In the genomic region with DNA sequence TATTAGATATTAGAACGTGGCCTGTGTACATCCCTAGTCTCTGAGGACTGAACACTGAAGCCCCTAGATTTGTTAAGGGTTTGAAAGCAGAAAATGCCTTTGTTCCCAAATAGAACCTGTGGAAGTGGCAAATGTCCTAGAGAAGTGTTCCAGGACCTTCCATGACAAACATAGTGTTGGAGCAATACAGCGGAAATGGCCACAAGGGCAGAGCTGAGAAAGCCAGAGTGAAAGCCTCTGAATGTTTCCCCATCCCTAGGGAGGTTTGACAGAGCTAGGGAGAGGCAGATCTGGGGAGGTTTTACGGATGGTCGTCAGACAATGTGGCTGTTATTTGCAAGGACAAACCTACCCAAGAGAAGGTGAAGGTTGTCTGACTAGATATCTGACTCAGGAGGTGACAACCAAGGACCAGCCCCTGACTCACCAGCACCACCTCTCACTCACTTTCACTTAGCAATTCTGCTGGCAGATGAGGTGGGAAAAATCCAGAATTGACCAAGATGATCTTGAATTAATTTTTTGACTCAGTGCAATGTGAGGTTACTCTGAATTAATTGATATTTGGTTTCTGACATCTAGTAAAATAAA, we compare ENCODE assay signal across 1 cellular context.
TF ChIP-seq lines count a peak whose summit lies in the region.

No MANE protein-coding gene starts in this region.

TF ChIP-seq in HepG2, 621 proteins besides CTCF, POLR2A, EP300 and RAD21:
- TF ChIP-seq ARID3A (IDR thresholded peaks at IDR 0.05; ENCODE audit: low read depth, low read length), result no peak
- TF ChIP-seq PBX3 (CRISPR knock-in tag; IDR thresholded peaks at IDR 0.05; ENCODE audit: borderline replicate concordance), result no peak
- TF ChIP-seq HIVEP1 (CRISPR knock-in tag; IDR thresholded peaks at IDR 0.05), result no peak
- TF ChIP-seq ARNTL (CRISPR knock-in tag; IDR thresholded peaks at IDR 0.05), result no peak
- no peak for TF ChIP-seq SRSF9 (IDR thresholded peaks at IDR 0.05; ENCODE audit: borderline replicate concordance, insufficient read depth, low read depth, low read length, poor library complexity, severe bottlenecking)
- TF ChIP-seq ZNF746 (CRISPR knock-in tag; IDR thresholded peaks at IDR 0.05), result no peak
- TF ChIP-seq MTA1 (CRISPR knock-in tag; IDR thresholded peaks at IDR 0.05; ENCODE audit: borderline replicate concordance), result no peak
- TF ChIP-seq, protein P1, sequence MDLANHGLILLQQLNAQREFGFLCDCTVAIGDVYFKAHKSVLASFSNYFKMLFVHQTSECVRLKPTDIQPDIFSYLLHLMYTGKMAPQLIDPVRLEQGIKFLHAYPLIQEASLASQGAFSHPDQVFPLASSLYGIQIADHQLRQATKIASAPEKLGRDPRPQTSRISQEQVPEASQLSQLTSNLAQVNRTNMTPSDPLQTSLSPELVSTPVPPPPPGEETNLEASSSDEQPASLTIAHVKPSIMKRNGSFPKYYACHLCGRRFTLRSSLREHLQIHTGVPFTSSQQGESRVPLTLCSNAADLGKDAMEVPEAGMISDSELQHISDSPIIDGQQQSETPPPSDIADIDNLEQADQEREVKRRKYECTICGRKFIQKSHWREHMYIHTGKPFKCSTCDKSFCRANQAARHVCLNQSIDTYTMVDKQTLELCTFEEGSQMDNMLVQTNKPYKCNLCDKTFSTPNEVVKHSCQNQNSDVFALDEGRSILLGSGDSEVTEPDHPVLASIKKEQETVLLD (CRISPR knock-in tag; IDR thresholded peaks at IDR 0.05; ENCODE audit: low read depth), result no peak
- no peak for TF ChIP-seq ARID2 (CRISPR knock-in tag; IDR thresholded peaks at IDR 0.05; ENCODE audit: borderline replicate concordance)
- no peak for TF ChIP-seq ZNF446 (CRISPR knock-in tag; IDR thresholded peaks at IDR 0.05)
- TF ChIP-seq HOXA5 (CRISPR knock-in tag; IDR thresholded peaks at IDR 0.05), result no peak
- no peak for TF ChIP-seq CCAR2 (optimal IDR thresholded peaks at IDR 0.05; ENCODE audit: low read depth, low read length)
- no peak for TF ChIP-seq FOXJ3 (CRISPR knock-in tag; IDR thresholded peaks at IDR 0.05; ENCODE audit: borderline replicate concordance)
- TF ChIP-seq SNAI1 (CRISPR knock-in tag; IDR thresholded peaks at IDR 0.05; ENCODE audit: borderline replicate concordance), result no peak
- no peak for TF ChIP-seq REL (CRISPR knock-in tag; conservative IDR thresholded peaks at IDR 0.05)
- TF ChIP-seq, protein P2, sequence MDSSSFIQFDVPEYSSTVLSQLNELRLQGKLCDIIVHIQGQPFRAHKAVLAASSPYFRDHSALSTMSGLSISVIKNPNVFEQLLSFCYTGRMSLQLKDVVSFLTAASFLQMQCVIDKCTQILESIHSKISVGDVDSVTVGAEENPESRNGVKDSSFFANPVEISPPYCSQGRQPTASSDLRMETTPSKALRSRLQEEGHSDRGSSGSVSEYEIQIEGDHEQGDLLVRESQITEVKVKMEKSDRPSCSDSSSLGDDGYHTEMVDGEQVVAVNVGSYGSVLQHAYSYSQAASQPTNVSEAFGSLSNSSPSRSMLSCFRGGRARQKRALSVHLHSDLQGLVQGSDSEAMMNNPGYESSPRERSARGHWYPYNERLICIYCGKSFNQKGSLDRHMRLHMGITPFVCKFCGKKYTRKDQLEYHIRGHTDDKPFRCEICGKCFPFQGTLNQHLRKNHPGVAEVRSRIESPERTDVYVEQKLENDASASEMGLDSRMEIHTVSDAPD (CRISPR knock-in tag; IDR thresholded peaks at IDR 0.05), result no peak
- no peak for TF ChIP-seq ZNF556 (CRISPR knock-in tag; IDR thresholded peaks at IDR 0.05; ENCODE audit: borderline replicate concordance)
- no peak for TF ChIP-seq ZNF3 (CRISPR knock-in tag; IDR thresholded peaks at IDR 0.05)
